8 cellular contexts compared by ENCODE assay signal in the genomic region with DNA sequence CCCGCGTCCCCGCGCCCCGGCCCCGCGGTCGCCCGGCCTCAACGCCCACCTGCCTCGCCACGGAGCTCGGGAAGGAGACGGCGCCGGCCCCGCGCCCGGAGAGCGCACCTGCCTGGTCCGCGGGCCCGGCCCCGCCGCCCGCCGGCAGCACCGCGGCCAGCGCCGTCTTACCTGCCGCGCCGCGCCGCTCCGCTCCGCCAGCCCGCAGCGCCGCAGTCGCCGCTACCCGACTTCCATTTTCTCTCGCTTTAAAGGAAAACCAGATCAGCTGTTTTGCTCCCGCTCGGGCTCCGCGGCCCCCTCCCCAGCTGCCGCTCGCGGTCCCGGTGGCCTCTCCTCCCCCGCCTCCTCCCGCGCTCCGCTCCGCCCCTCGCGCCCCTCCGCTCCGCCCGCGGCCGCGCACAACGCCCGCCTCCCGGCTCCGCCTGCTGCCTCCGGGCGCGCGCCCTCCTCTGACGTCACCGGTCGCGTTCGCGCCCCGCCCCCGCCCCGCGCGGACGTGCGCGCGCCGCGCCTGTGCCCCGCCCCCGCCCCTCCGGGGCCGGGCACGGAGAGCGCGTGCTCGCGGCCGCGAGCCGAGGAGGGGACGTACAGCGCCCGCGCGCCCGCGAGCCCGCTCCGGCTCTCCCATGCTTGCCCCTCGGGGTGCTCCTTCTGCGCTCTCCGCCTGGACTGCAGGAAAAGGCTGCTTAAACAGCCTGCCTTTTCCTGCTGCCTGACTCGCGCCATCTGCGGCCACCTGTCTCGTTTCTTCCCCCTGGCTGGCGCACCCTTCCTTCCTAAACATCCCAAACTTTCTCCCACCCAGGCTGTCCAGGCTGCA. TPM values are rescaled to one million over a fixed set of nuclear protein-coding genes. Genes with fewer than 3 reads are reported as not detected.
DNase-seq lines count a peak whose midpoint lies in the region; ATAC-seq and TF ChIP-seq lines count a peak whose summit lies in the region.

OTUD7A (minus strand) TSS at position 338 of the 823 bp plus-strand sequence.

- peak; percentile 38 for TF ChIP-seq POLR2A in ovary (IDR thresholded peaks at IDR 0.05)

- POLR2A ChIA-PET in HEK293T (lab: Yijun Ruan, JAX), result interaction anchor here (0.7 kb wide), 1 partner anchor 154 kb away, joined by 3 read pairs; no protein-coding TSS in a partner anchor

- H3K4me1 ChIP-seq in ovary (ENCODE audit: insufficient read depth) (peaks cover 1% of the 10 kb centered on the region), thoracic aorta (ENCODE audit: control insufficient read depth in 1 of 2, low read depth in 2 of 2) (peaks cover 7 to 9% of the 10 kb centered on the region in 2 donors)

- DNase-seq in GM03348 (ENCODE audit: low spot score), result peak; percentile 98
- DNase-seq in HEK293T (ENCODE audit: extremely low spot score), result peak; percentile 81
- peak; percentile 79 for DNase-seq in NAMALWA (ENCODE audit: low spot score)
- peak; percentile 89 for DNase-seq in Right ventricle myocardium superior
- peak; percentile 69 to 93 (median 90) for DNase-seq in ovary
- DNase-seq in thoracic aorta (ENCODE audit: low spot score), result no peak

- H3K27ac Mint-ChIP-seq in activated naive CD8-positive, alpha-beta T cell, result peak within 1 kb of the TSS; percentile 82

- H3K27me3 Mint-ChIP-seq in activated naive CD8-positive, alpha-beta T cell, result peaks cover 4% of the 10 kb centered on the region

- no peak for TF ChIP-seq EP300 in ovary (IDR thresholded peaks at IDR 0.05)

- H3K4me3 ChIP-seq in ovary, result peak within 1 kb of the TSS; percentile 48
- H3K4me3 ChIP-seq in thoracic aorta, result peak within 1 kb of the TSS; percentile 84

- CTCF ChIA-PET in HEK293T (lab: Yijun Ruan, JAX), result no interaction called here

- H3K9me3 ChIP-seq in ovary, result no peaks in the 10 kb centered on the region
- no peaks in the 10 kb centered on the region for H3K9me3 ChIP-seq in thoracic aorta

- peak within 1 kb of the TSS; percentile 92 for H3K4me3 Mint-ChIP-seq in activated naive CD8-positive, alpha-beta T cell

- ATAC-seq in SK-N-SH treated with all-trans-retinoic acid at 6 μM for 48 hours, result peak; percentile 84
- ATAC-seq in Right ventricle myocardium superior (ENCODE audit: poor library complexity), result peak; percentile 98
- peak; percentile 89 for ATAC-seq in thoracic aorta (ENCODE audit: insufficient number of reproducible peaks, low FRiP score, low read depth)

- no peaks in the 10 kb centered on the region for H3K36me3 Mint-ChIP-seq in activated naive CD8-positive, alpha-beta T cell

- TF ChIP-seq CTCF in ovary (IDR thresholded peaks at IDR 0.05), result no peak
- TF ChIP-seq CTCF in thoracic aorta (IDR thresholded peaks at IDR 0.05), result no peak

- intact Hi-C loops in Right ventricle myocardium superior (cut with DNase I) (no loop called here), ovary (cut with DNase I) (no loop called here)

- peaks cover 1% of the 10 kb centered on the region for H3K9me3 Mint-ChIP-seq in activated naive CD8-positive, alpha-beta T cell (ENCODE audit: low read depth)

- H3K27me3 ChIP-seq in ovary, result no peaks in the 10 kb centered on the region
- H3K27me3 ChIP-seq in thoracic aorta (replicated peaks; ENCODE audit: insufficient read depth), result no peaks in the 10 kb centered on the region

- H3K27ac ChIP-seq in ovary (peak within 1 kb of the TSS in 1 of 2 donors; percentile 69), thoracic aorta (peak within 1 kb of the TSS; percentile 4 to 42)

- WGBS in ovary, 3 donors, result 0 to 1% (median 1%) methylated on average over 93 to 120 of the region's 120 CpGs

- H3K36me3 ChIP-seq in ovary (no peaks in the 10 kb centered on the region), thoracic aorta (no peaks in the 10 kb centered on the region)

- peaks cover 16% of the 10 kb centered on the region for H3K4me1 Mint-ChIP-seq in activated naive CD8-positive, alpha-beta T cell (ENCODE audit: low read depth)

TF ChIP-seq in HEK293T, 16 proteins besides CTCF, POLR2A, EP300 and RAD21:
- TF ChIP-seq L3MBTL2 (conservative IDR thresholded peaks at IDR 0.05), result peak; percentile 26; the same call in 1 of the 2 replicates
- no peak for TF ChIP-seq FOXA1 (IDR thresholded peaks at IDR 0.05)
- no peak for TF ChIP-seq ELF4 (IDR thresholded peaks at IDR 0.05)
- TF ChIP-seq BHLHE40 (IDR thresholded peaks at IDR 0.05; ENCODE audit: borderline replicate concordance), result no peak
- no peak for TF ChIP-seq ZNF384 (IDR thresholded peaks at IDR 0.05)
- TF ChIP-seq CTBP1 (IDR thresholded peaks at IDR 0.05; ENCODE audit: borderline replicate concordance), result no peak

TF ChIP-seq in SK-N-SH treated with all-trans-retinoic acid at 6 μM for 48 hours, 23 proteins besides CTCF, POLR2A, EP300 and RAD21 (continues in another document):
- TF ChIP-seq ZFP30 (CRISPR knock-in tag; IDR thresholded peaks at IDR 0.05), result peak; percentile 24; the same call in 1 of the 2 replicates
- no peak for TF ChIP-seq PATZ1 (CRISPR knock-in tag; IDR thresholded peaks at IDR 0.05; ENCODE audit: borderline replicate concordance)
- no peak for TF ChIP-seq BACH2 (CRISPR knock-in tag; IDR thresholded peaks at IDR 0.05; ENCODE audit: borderline replicate concordance)
- no peak for TF ChIP-seq ISL1 (CRISPR knock-in tag; IDR thresholded peaks at IDR 0.05)
- TF ChIP-seq ZNF8 (CRISPR knock-in tag; IDR thresholded peaks at IDR 0.05), result no peak
- TF ChIP-seq CREB5 (CRISPR knock-in tag; IDR thresholded peaks at IDR 0.05; ENCODE audit: low read depth), result no peak
- TF ChIP-seq PPARA (CRISPR knock-in tag; IDR thresholded peaks at IDR 0.05; ENCODE audit: borderline replicate concordance), result no peak
- no peak for TF ChIP-seq ZNF565 (CRISPR knock-in tag; conservative IDR thresholded peaks at IDR 0.05; ENCODE audit: low read depth)
- TF ChIP-seq ZNF70 (CRISPR knock-in tag; IDR thresholded peaks at IDR 0.05), result no peak; the same call in 1 of the 2 replicates
- TF ChIP-seq CSDC2 (CRISPR knock-in tag; IDR thresholded peaks at IDR 0.05), result no peak
- no peak for TF ChIP-seq OSR1 (CRISPR knock-in tag; IDR thresholded peaks at IDR 0.05)
- no peak for TF ChIP-seq RARB (CRISPR knock-in tag; IDR thresholded peaks at IDR 0.05)
- TF ChIP-seq, protein P1, sequence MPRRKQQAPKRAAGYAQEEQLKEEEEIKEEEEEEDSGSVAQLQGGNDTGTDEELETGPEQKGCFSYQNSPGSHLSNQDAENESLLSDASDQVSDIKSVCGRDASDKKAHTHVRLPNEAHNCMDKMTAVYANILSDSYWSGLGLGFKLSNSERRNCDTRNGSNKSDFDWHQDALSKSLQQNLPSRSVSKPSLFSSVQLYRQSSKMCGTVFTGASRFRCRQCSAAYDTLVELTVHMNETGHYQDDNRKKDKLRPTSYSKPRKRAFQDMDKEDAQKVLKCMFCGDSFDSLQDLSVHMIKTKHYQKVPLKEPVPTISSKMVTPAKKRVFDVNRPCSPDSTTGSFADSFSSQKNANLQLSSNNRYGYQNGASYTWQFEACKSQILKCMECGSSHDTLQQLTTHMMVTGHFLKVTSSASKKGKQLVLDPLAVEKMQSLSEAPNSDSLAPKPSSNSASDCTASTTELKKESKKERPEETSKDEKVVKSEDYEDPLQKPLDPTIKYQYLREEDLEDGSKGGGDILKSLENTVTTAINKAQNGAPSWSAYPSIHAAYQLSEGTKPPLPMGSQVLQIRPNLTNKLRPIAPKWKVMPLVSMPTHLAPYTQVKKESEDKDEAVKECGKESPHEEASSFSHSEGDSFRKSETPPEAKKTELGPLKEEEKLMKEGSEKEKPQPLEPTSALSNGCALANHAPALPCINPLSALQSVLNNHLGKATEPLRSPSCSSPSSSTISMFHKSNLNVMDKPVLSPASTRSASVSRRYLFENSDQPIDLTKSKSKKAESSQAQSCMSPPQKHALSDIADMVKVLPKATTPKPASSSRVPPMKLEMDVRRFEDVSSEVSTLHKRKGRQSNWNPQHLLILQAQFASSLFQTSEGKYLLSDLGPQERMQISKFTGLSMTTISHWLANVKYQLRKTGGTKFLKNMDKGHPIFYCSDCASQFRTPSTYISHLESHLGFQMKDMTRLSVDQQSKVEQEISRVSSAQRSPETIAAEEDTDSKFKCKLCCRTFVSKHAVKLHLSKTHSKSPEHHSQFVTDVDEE (CRISPR knock-in tag; IDR thresholded peaks at IDR 0.05), result peak; percentile 79; the same call in 1 of the 2 replicates
- TF ChIP-seq ZC3H10 (CRISPR knock-in tag; IDR thresholded peaks at IDR 0.05), result no peak
- no peak for TF ChIP-seq TOX (CRISPR knock-in tag; IDR thresholded peaks at IDR 0.05; ENCODE audit: borderline replicate concordance)

RNA-seq across cellular contexts. Expression of gene OTUD7A, which starts in this region (rescaled TPM):
- total RNA-seq in Right ventricle myocardium superior (1.7 TPM), ovary (1 to 10 TPM; 2.0 to 7.4 (median 3.8) TPM), thoracic aorta (1 to 10 TPM; 3.4 to 4.7 TPM)
- polyA plus RNA-seq in ovary, result 1 to 10 TPM in 1 of 2 donors, under 1 TPM in 1; 0.67 to 1.5 TPM
